ENCODE assay signal across 8 cellular contexts in the genomic region with DNA sequence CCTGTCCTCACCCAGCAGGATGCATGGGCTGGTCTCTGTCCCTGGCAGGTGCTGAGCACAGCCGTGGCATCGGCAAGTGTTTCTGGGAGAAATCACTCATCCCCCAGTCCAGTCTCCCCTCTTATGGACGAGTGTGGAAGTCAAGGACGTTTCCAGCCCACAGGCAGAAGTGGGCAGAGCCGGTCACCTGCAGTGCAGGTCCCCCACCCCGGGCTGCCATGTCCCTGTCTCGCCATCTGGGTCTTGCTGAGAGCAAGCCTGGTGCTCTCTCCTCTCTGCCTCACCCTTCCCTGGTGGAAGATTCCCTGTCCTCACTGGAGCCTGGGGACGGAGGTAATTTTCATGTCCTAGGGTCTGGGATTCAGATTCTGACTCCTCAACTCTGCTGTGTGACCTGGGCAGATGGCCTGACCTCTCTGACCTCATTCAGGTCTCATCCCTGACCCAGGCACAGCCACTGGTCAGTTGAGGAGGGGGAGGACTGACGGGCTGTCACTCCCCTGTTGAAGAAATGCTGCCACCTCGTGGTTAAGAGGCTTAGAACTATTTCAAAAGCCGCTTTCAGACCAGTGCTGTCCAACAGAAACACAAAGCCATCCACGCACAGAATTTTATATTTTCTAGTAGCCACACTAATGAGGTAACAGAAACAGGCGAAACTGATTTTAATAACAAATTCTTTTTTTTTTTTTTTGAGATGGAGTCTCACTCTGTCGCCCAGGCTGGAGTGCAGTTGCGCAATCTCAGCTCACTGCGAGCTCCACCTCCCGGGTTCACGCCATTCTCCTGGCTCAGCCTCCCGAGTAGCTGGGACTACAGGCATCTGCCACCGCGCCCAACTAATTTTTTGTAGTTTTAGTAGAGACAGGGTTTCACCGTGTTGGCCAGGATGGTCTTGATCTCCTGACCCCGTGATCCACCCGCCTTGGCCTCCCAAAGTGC. TPM values are rescaled to one million over a fixed set of nuclear protein-coding genes. Genes with fewer than 3 reads are reported as not detected.
DNase-seq lines count a peak whose midpoint lies in the region; ATAC-seq, FAIRE-seq and TF ChIP-seq lines count a peak whose summit lies in the region.

No MANE protein-coding gene starts in this region.

- peak; percentile 78 to 94 (median 81) for TF ChIP-seq CTCF in K562 (IDR thresholded peaks at IDR 0.05 in 2 of 3, conservative IDR thresholded peaks at IDR 0.05 in 1 of 3; ENCODE audit: insufficient read depth in 2 of 3, low read depth in 1 of 3, low read length in 3 of 3)

- peak; percentile 91 to 95 for TF ChIP-seq RAD21 in K562 (CRISPR knock-in tag; conservative IDR thresholded peaks at IDR 0.05 in 1 of 2, IDR thresholded peaks at IDR 0.05 in 1 of 2)

- DNase-seq in COLO829 (ENCODE audit: low spot score) (peak; percentile 64), NCI-H226 (peak; percentile 57), K562 (ENCODE audit: extremely low read depth in 1 of 4, low spot score in 3 of 4) (peak; percentile 84 to 94 (median 92)), stromal cell of bone marrow (ENCODE audit: low read depth) (peak; percentile 69)

- H3K9ac ChIP-seq in K562 (ENCODE audit: insufficient read depth in 1 of 2, low read depth in 2 of 2, low read length in 2 of 2), result peak overlapping the region in 1 of 2 experiments; percentile 17; a peak in 1 of 4 replicates
- H3K9ac ChIP-seq in iPS-18a (ENCODE audit: low read length), result no peak overlapping the region

- no peak overlapping the region for H3K27ac ChIP-seq in K562 (ENCODE audit: extremely low read depth, low read depth, low read length)
- H3K27ac ChIP-seq in iPS-18a (ENCODE audit: low read length), result no peak overlapping the region

- no peak for TF ChIP-seq POLR2A in K562 (conservative IDR thresholded peaks at IDR 0.05)

- H3K9me3 ChIP-seq in K562 (replicated peaks; ENCODE audit: control insufficient read depth, insufficient read depth, low read depth, low read length) (no peaks in the 10 kb centered on the region), iPS-18a (ENCODE audit: control insufficient read depth, low read depth, low read length) (no peaks in the 10 kb centered on the region)

- peaks cover 11% of the 10 kb centered on the region for H4K20me1 ChIP-seq in K562 (replicated peaks; ENCODE audit: control insufficient read depth, insufficient read depth, low read length)

- peak; percentile 99 for FAIRE-seq in K562 (lab: Jason Lieb, UNC)

- POLR2A ChIA-PET in K562 (lab: Yijun Ruan, JAX), result interaction anchor here (0.7 to 1.2 kb wide), 3 partner anchors 122 to 184 kb away, joined by 3 read pairs; no protein-coding TSS in a partner anchor

- intact Hi-C loops in K562 (cut with micrococcal nuclease), result loop anchor here (1.0 kb wide), 3 partner anchors 47 to 352 kb away; no protein-coding TSS in a partner anchor

- peaks cover 7 to 21% of the 10 kb centered on the region in 2 experiments; a peak in 3 of 5 replicates for H3K27me3 ChIP-seq in K562 (ENCODE audit: control insufficient read depth in 2 of 2, insufficient read depth in 2 of 2, low read length in 2 of 2)
- peaks cover 31% of the 10 kb centered on the region for H3K27me3 ChIP-seq in iPS-18a (ENCODE audit: control insufficient read depth, insufficient read depth, low read length)

- no peak overlapping the region for H3K4me2 ChIP-seq in K562 (ENCODE audit: insufficient read depth, low read length)

- no peaks in the 10 kb centered on the region for H3K9me1 ChIP-seq in K562 (ENCODE audit: control insufficient read depth, insufficient read depth, low read length)

- H3K79me2 ChIP-seq in K562 (ENCODE audit: control insufficient read depth, insufficient read depth, low read length), result no peaks in the 10 kb centered on the region; the same call in 2 of the 3 replicates

- BruUV-seq in K562 (replicated peaks; lab: Mats Ljungman, UMichigan), result no TSS peak

- ATAC-seq in GM18511 (IDR thresholded peaks at IDR 0.05; ENCODE audit: unreplicated experiment), result peak; percentile 50
- peak; percentile 87 for ATAC-seq in K562
- no peak for ATAC-seq in HG03432 (IDR thresholded peaks at IDR 0.05; ENCODE audit: unreplicated experiment)
- no peak for ATAC-seq in HG02588 (IDR thresholded peaks at IDR 0.05; ENCODE audit: unreplicated experiment)

- no peak overlapping the region for H2AFZ ChIP-seq in K562 (ENCODE audit: low read depth, low read length)

- H3K36me3 ChIP-seq in K562 (ENCODE audit: control insufficient read depth, insufficient read depth, low read length) (no peaks in the 10 kb centered on the region), iPS-18a (ENCODE audit: control insufficient read depth, low read depth, low read length) (no peaks in the 10 kb centered on the region)

- H3K4me1 ChIP-seq in K562 (replicated peaks in 1 of 2; ENCODE audit: control insufficient read depth in 2 of 2, insufficient read depth in 2 of 2, low read length in 2 of 2) (peaks cover 13 to 38% of the 10 kb centered on the region in 2 experiments; a peak in 4 of 5 replicates), iPS-18a (ENCODE audit: control insufficient read depth, low read depth, low read length) (peaks cover 21% of the 10 kb centered on the region)

- in situ Hi-C loops in K562 (cut with MboI), result loop anchor here (5.0 kb wide), 1 partner anchor 132 kb away; no protein-coding TSS in a partner anchor

- WGBS in K562 (ENCODE audit: insufficient coverage, low coverage, missing lambda C conversion rate), result 37% methylated on average over 24 of the region's 24 CpGs

- CTCF ChIA-PET in K562 (lab: Yijun Ruan, JAX; ENCODE audit: low intra/inter-chr PET ratio), result interaction anchor here (0.5 to 4.4 kb wide), 6 partner anchors 120 to 352 kb away, joined by 3 to 64 read pairs (median 4); no protein-coding TSS in a partner anchor

- TF ChIP-seq EP300 in K562 (IDR thresholded peaks at IDR 0.05; ENCODE audit: low read length), result no peak

- H3K4me3 ChIP-seq in K562 (no peak overlapping the region), iPS-18a (ENCODE audit: low read length) (peak overlapping the region; percentile 71)

TF ChIP-seq in K562, 482 proteins besides CTCF, POLR2A, EP300 and RAD21 (continues in another document):
- TF ChIP-seq NFRKB (IDR thresholded peaks at IDR 0.05; ENCODE audit: low read depth), result no peak
- peak; percentile 37 to 68; a peak in 2 of 4 replicates for TF ChIP-seq MAZ (CRISPR knock-in tag; conservative IDR thresholded peaks at IDR 0.05 in 1 of 2, IDR thresholded peaks at IDR 0.05 in 1 of 2)
- TF ChIP-seq CBFA2T3 (IDR thresholded peaks at IDR 0.05), result no peak
- TF ChIP-seq ZEB2 (IDR thresholded peaks at IDR 0.05), result peak; percentile 32; the same call in 1 of the 2 replicates
- TF ChIP-seq RB1 (IDR thresholded peaks at IDR 0.05; ENCODE audit: low read depth), result peak; percentile 69; the same call in 1 of the 2 replicates
- no peak for TF ChIP-seq SMAD1 (IDR thresholded peaks at IDR 0.05; ENCODE audit: low read depth, low read length, partially characterized antibody)
- TF ChIP-seq RHOXF2B (CRISPR knock-in tag; conservative IDR thresholded peaks at IDR 0.05), result no peak
- no peak for TF ChIP-seq MBD2 (IDR thresholded peaks at IDR 0.05; ENCODE audit: borderline replicate concordance, low read depth)

RNA-seq across cellular contexts. Expression of gene CPZ, which starts 1.8 kb away (rescaled TPM):
- 19.3 and 33.1 TPM in 2 replicates for total RNA-seq in K562 (2011; cell fraction: chromatin; rRNA removed; ENCODE audit: low replicate concordance)
- total RNA-seq in K562 (2011; cell fraction: nucleolus; rRNA removed), result 12.5 and 16.5 TPM in 2 replicates
- 15.9 and 26.4 TPM in 2 replicates for total RNA-seq in K562 (2011; cell fraction: nucleoplasm; rRNA removed)
- total RNA-seq in K562 (2014; rRNA removed) (0.41 and 1.1 TPM in 2 replicates), K562 (2014; rRNA removed; fragmentation: Illumina TruSeq; extraction: Trizol) (0.58 and 0.67 TPM in 2 replicates), K562 (2015; rRNA removed; fragmentation: Illumina TruSeq; extraction: Trizol) (2.1 and 2.2 TPM in 2 replicates), K562 (2021) (1.5 and 1.6 TPM in 2 replicates)
- polyA plus RNA-seq in K562 (2011; rRNA removed) (0.60 and 2.0 TPM in 2 replicates), K562 (2014; fragmentation: Illumina TruSeq; extraction: Trizol) (0.68 and 1.4 TPM in 2 replicates), K562 (2014; fragmentation: Nextera tagmentation; extraction: Ambion mirVana) (under 1 TPM in 1 of 2 experiments, not detected in 1; 0.06 TPM), K562 (2014; rRNA removed) (1.1 TPM in 2 replicates)
- 0.38 and 4.3 TPM in 2 replicates for polyA plus RNA-seq in K562 (2011; cell fraction: cytosol; rRNA removed)
- polyA plus RNA-seq in K562 (2011; cell fraction: nucleus; rRNA removed), result 1.7 and 13.8 TPM in 2 replicates
- polyA plus RNA-seq in K562 (2012), result 4.3 and 41.5 TPM in 2 replicates
- 1.4 TPM in 1 of 2 replicates, not detected in the other for polyA minus RNA-seq in K562 (2011; rRNA and poly(A)+ RNA removed)
- polyA minus RNA-seq in K562 (2011; cell fraction: cytosol; rRNA and poly(A)+ RNA removed), result 0.86 TPM in 1 of 2 replicates, not detected in the other
- 1.4 and 2.6 TPM in 2 replicates for polyA minus RNA-seq in K562 (2011; cell fraction: nucleus; rRNA and poly(A)+ RNA removed)

RNA-seq across cellular contexts. Expression of gene GPR78, which starts 14.2 kb away (rescaled TPM):
- 4.4 and 8.6 TPM in 2 replicates for total RNA-seq in K562 (2011; cell fraction: chromatin; rRNA removed; ENCODE audit: low replicate concordance)
- 2.4 and 3.2 TPM in 2 replicates for total RNA-seq in K562 (2011; cell fraction: nucleolus; rRNA removed)
- 3.6 and 4.8 TPM in 2 replicates for total RNA-seq in K562 (2011; cell fraction: nucleoplasm; rRNA removed)
- total RNA-seq in K562 (2014; rRNA removed) (0.04 TPM in 1 of 2 replicates, not detected in the other), K562 (2014; rRNA removed; fragmentation: Illumina TruSeq; extraction: Trizol) (not detected in 2 replicates), K562 (2015; rRNA removed; fragmentation: Illumina TruSeq; extraction: Trizol) (0.07 TPM in 1 of 2 replicates, not detected in the other), K562 (2021) (0.09 and 0.16 TPM in 2 replicates)
- polyA plus RNA-seq in K562 (2011; rRNA removed) (0.13 TPM in 1 of 2 replicates, not detected in the other), K562 (2014; fragmentation: Illumina TruSeq; extraction: Trizol) (0.06 TPM in 1 of 2 replicates, not detected in the other), K562 (2014; fragmentation: Nextera tagmentation; extraction: Ambion mirVana) (not detected), K562 (2014; rRNA removed) (0.04 and 0.08 TPM in 2 replicates)
- polyA plus RNA-seq in K562 (2011; cell fraction: cytosol; rRNA removed), result 0.07 TPM in 1 of 2 replicates, not detected in the other
- polyA plus RNA-seq in K562 (2011; cell fraction: nucleus; rRNA removed), result 0.20 and 1.3 TPM in 2 replicates
- polyA plus RNA-seq in K562 (2012), result 0.08 and 0.39 TPM in 2 replicates
- polyA minus RNA-seq in K562 (2011; rRNA and poly(A)+ RNA removed), result 0.21 TPM in 1 of 2 replicates, not detected in the other
- not detected in 2 replicates for polyA minus RNA-seq in K562 (2011; cell fraction: cytosol; rRNA and poly(A)+ RNA removed)
- polyA minus RNA-seq in K562 (2011; cell fraction: nucleus; rRNA and poly(A)+ RNA removed), result 0.11 and 0.67 TPM in 2 replicates

Comparison
In these comparisons a context has a peak if more than half of its experiments do, and no peak if none do; other contexts are left out.
1. ATAC-seq: peak in GM18511 (single experiment) and K562 (single experiment); none in HG03432 (single experiment) and HG02588 (single experiment).
2. Peak in every context shown above with its lines, with median percentiles within 50 percentile points of each other: DNase-seq.